11 cellular contexts compared by ENCODE assay signal in genomic region chr11:77244277-77245014, GRCh38. TPM values are rescaled to one million over a fixed set of nuclear protein-coding genes. Genes with fewer than 3 reads are reported as not detected.
A peak's percentile ranks its signal among the peaks of the same experiment; 100 is the strongest.
DNase-seq lines count a peak whose midpoint lies in the region; ATAC-seq and TF ChIP-seq lines count a peak whose summit lies in the region.
"Had no signal": no experiment of that assay in that cellular context is flagged by ENCODE, and none has a peak within 500 bp of the region (broad histone marks: within the 10 kb centered on the region; RNA-seq: fewer than 3 reads in every experiment).

No MANE protein-coding gene starts in this region.

- peaks cover 5% of the 10 kb centered on the region for H3K4me1 Mint-ChIP-seq in activated CD4-positive, alpha-beta T cell treated with anti-CD3 and anti-CD28 coated beads, Interleukin-2, amount 10 ng/mL, durations not matched to agents 7 days and 5 days
- peaks cover 12% of the 10 kb centered on the region for H3K4me1 Mint-ChIP-seq in stimulated activated naive CD8-positive, alpha-beta T cell treated with anti-CD3 and anti-CD28 coated beads, Interleukin-15, Interleukin-2, amounts not matched to agents 100 ng/mL and 50 ng/mL, for 24 hours (ENCODE audit: low read depth)

- no peak overlapping the region for H3K27ac ChIP-seq in upper lobe of right lung
- H3K27ac ChIP-seq: BLaER1, WERI-Rb-1 had no signal

- no peak for TF ChIP-seq CTCF in fibroblast of pulmonary artery (IDR thresholded peaks at IDR 0.05; ENCODE audit: low read length, missing control alignments)
- TF ChIP-seq CTCF in upper lobe of right lung (IDR thresholded peaks at IDR 0.05): no peak

- H3K4me1 ChIP-seq in upper lobe of right lung: no peaks in the 10 kb centered on the region
- H3K4me1 ChIP-seq: BLaER1 had no signal

- POLR2A ChIA-PET in activated CD4-positive, alpha-beta T cell treated with anti-CD3 and anti-CD28 coated beads, Interleukin-2, amount 10 ng/mL, durations not matched to agents 7 days and 5 days (lab: Charles Lee): interaction anchor here (0.5 kb wide), 1 partner anchor 203 kb away, joined by 4 read pairs; no protein-coding TSS in a partner anchor

- peak overlapping the region; percentile 1 for H3K27ac Mint-ChIP-seq in activated CD4-positive, alpha-beta T cell treated with anti-CD3 and anti-CD28 coated beads, Interleukin-2, amount 10 ng/mL, durations not matched to agents 7 days and 5 days
- H3K27ac Mint-ChIP-seq in stimulated activated naive CD8-positive, alpha-beta T cell treated with anti-CD3 and anti-CD28 coated beads, Interleukin-15, Interleukin-2, amounts not matched to agents 100 ng/mL and 50 ng/mL, for 24 hours: peak overlapping the region; percentile 59

- intact Hi-C loops in upper lobe of right lung (cut with DNase I): no loop called here

- no peak for DNase-seq in activated CD4-positive, alpha-beta T cell treated with anti-CD3 and anti-CD28 coated beads, Interleukin-2, amount 10 ng/mL, durations not matched to agents 7 days and 5 days
- DNase-seq in activated CD4-positive, alpha-beta T cell treated with anti-CD3 and anti-CD28 coated beads, Interleukin-2, amount 50 U/mL, for 1 hour: no peak
- DNase-seq in SK-MEL-5 (ENCODE audit: low read depth, low spot score) (peak; percentile 12), fibroblast of pulmonary artery (ENCODE audit: low read depth) (peak; percentile 78), HUDEP-2 (lab: John Stamatoyannopoulos, UW; ENCODE audit: unreplicated experiment in 76 of 76) (no peak), upper lobe of right lung (no peak)
- DNase-seq in stimulated activated CD4-positive, alpha-beta T cell treated with anti-CD3 and anti-CD28 coated beads, Interleukin-1b, Interleukin-23, amount 100 ng/mL, for 48 hours: no peak
- DNase-seq: amygdala, WERI-Rb-1 had no signal

- H3K27me3 ChIP-seq in upper lobe of right lung: no peaks in the 10 kb centered on the region
- H3K27me3 ChIP-seq: BLaER1 had no signal

- in situ Hi-C loops in SK-MEL-5 (cut with HindIII; ENCODE audit: low pct_unique_long_range_greater_than_20kb, low sequenced_read_pairs): no loop called here

- CTCF ChIA-PET in activated CD4-positive, alpha-beta T cell treated with anti-CD3 and anti-CD28 coated beads, Interleukin-2, amount 10 ng/mL, durations not matched to agents 7 days and 5 days (lab: Charles Lee): interaction anchor here (0.6 to 0.9 kb wide), 2 partner anchors 12 to 79 kb away, joined by 3 read pairs; no protein-coding TSS in a partner anchor

- no peaks in the 10 kb centered on the region for H3K36me3 Mint-ChIP-seq in activated CD4-positive, alpha-beta T cell treated with anti-CD3 and anti-CD28 coated beads, Interleukin-2, amount 10 ng/mL, durations not matched to agents 7 days and 5 days (ENCODE audit: low read depth)
- H3K36me3 Mint-ChIP-seq in stimulated activated naive CD8-positive, alpha-beta T cell treated with anti-CD3 and anti-CD28 coated beads, Interleukin-15, Interleukin-2, amounts not matched to agents 100 ng/mL and 50 ng/mL, for 24 hours (ENCODE audit: low read depth): no peaks in the 10 kb centered on the region

- H3K27me3 Mint-ChIP-seq in activated CD4-positive, alpha-beta T cell treated with anti-CD3 and anti-CD28 coated beads, Interleukin-2, amount 10 ng/mL, durations not matched to agents 7 days and 5 days: no peaks in the 10 kb centered on the region
- H3K27me3 Mint-ChIP-seq in stimulated activated naive CD8-positive, alpha-beta T cell treated with anti-CD3 and anti-CD28 coated beads, Interleukin-15, Interleukin-2, amounts not matched to agents 100 ng/mL and 50 ng/mL, for 24 hours: peaks cover 7% of the 10 kb centered on the region

- no peak for ATAC-seq in upper lobe of right lung

- H3K4me3 ChIP-seq in fibroblast of pulmonary artery (replicated peaks; ENCODE audit: low read depth, low read length) (no peak overlapping the region), upper lobe of right lung (no peak overlapping the region)
- H3K4me3 ChIP-seq: BLaER1 had no signal

- H3K9me3 ChIP-seq in upper lobe of right lung: no peaks in the 10 kb centered on the region

- no peaks in the 10 kb centered on the region for H3K9me3 Mint-ChIP-seq in activated CD4-positive, alpha-beta T cell treated with anti-CD3 and anti-CD28 coated beads, Interleukin-2, amount 10 ng/mL, durations not matched to agents 7 days and 5 days
- peaks cover 4% of the 10 kb centered on the region for H3K9me3 Mint-ChIP-seq in stimulated activated naive CD8-positive, alpha-beta T cell treated with anti-CD3 and anti-CD28 coated beads, Interleukin-15, Interleukin-2, amounts not matched to agents 100 ng/mL and 50 ng/mL, for 24 hours

- H3K4me3 Mint-ChIP-seq in activated CD4-positive, alpha-beta T cell treated with anti-CD3 and anti-CD28 coated beads, Interleukin-2, amount 10 ng/mL, durations not matched to agents 7 days and 5 days: no peak overlapping the region
- H3K4me3 Mint-ChIP-seq in stimulated activated naive CD8-positive, alpha-beta T cell treated with anti-CD3 and anti-CD28 coated beads, Interleukin-15, Interleukin-2, amounts not matched to agents 100 ng/mL and 50 ng/mL, for 24 hours: no peak overlapping the region

- no peaks in the 10 kb centered on the region for H3K36me3 ChIP-seq in upper lobe of right lung
- H3K36me3 ChIP-seq: BLaER1, WERI-Rb-1 had no signal

RNA-seq across cellular contexts. Expression of gene GDPD4, which starts 57.0 kb away (rescaled TPM):
- not detected for total RNA-seq in activated CD4-positive, alpha-beta T cell treated with anti-CD3 and anti-CD28 coated beads, Interleukin-2, amount 10 ng/mL, durations not matched to agents 7 days and 5 days
- total RNA-seq in SK-MEL-5 (2014; rRNA removed; shearing (Covaris generic)): not detected in 2 replicates
- polyA plus RNA-seq in SK-MEL-5 (2015; cell fraction: cytosol; rRNA removed): not detected in 2 replicates
- polyA plus RNA-seq in SK-MEL-5 (2015; cell fraction: nucleus; rRNA removed): not detected in 2 replicates
- not detected for total RNA-seq in upper lobe of right lung

Comparison
In these comparisons a context has a peak if more than half of its experiments do, and no peak if none do; other contexts are left out.
1. DNase-seq: peak in SK-MEL-5 (single experiment) and fibroblast of pulmonary artery (single experiment); none in activated CD4-positive, alpha-beta T cell treated with anti-CD3 and anti-CD28 coated beads, Interleukin-2, amount 10 ng/mL, durations not matched to agents 7 days and 5 days (single experiment), activated CD4-positive, alpha-beta T cell treated with anti-CD3 and anti-CD28 coated beads, Interleukin-2, amount 50 U/mL, for 1 hour (single experiment), HUDEP-2 (0 of 76), upper lobe of right lung (single experiment) and stimulated activated CD4-positive, alpha-beta T cell treated with anti-CD3 and anti-CD28 coated beads, Interleukin-1b, Interleukin-23, amount 100 ng/mL, for 48 hours (single experiment).